24 cellular contexts compared by ENCODE assay signal in the genomic region with DNA sequence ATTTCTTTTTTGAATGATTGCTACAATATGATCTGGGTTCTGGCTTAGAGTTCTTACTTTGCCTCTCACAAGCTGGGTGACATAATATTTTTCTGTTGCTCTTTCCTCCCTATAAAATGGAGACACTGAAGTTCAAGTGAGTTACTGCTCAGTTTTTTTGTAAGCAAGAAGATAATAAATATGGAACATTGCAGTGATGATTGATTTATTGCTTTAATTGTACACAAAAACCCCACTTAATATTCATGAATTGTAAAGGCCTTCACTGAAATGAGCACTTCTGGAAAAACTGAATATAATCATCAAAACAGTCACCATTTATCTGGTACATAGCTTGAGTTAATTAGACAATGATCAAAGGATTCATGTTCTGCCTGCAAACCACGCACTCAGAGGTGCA.
"Had no signal": no experiment of that assay in that cellular context is flagged by ENCODE, and none has a peak within 500 bp of the region (broad histone marks: within the 10 kb centered on the region; RNA-seq: fewer than 3 reads in every experiment).

No MANE protein-coding gene starts in this region.

- H3K27ac ChIP-seq: breast epithelium had no signal

- H3K4me3 ChIP-seq: breast epithelium had no signal

- ATAC-seq: activated T-cell treated with anti-CD3 and anti-CD28 coated beads, Interleukin-2, amount 50 U/mL, for 4 hours; T-cell had no signal

- H3K4me1 ChIP-seq: breast epithelium had no signal

- FAIRE-seq: TTC549 had no signal

- H3K27me3 Mint-ChIP-seq: activated B cell treated with CpG ODN at 0.5 μM for 24 hours; activated naive CD8-positive, alpha-beta T cell treated with anti-CD3 and anti-CD28 coated beads for 36 hours; T-cell had no signal

- DNase-seq: activated B cell treated with CpG ODN at 0.5 μM for 24 hours; activated CD4-positive, alpha-beta memory T cell treated with anti-CD3 and anti-CD28 coated beads for 36 hours; activated CD4-positive, alpha-beta T cell treated with anti-CD3 and anti-CD28 coated beads for 1 hour; activated CD4-positive, alpha-beta T cell treated with anti-CD3 and anti-CD28 coated beads, Interleukin-2, amount 10 ng/mL, durations not matched to agents 24 days and 14 days; activated CD8-positive, alpha-beta memory T cell treated with anti-CD3 and anti-CD28 coated beads for 24 hours; activated effector memory CD4-positive, alpha-beta T cell treated with anti-CD3 and anti-CD28 coated beads, Interleukin-2, amount 50 U/mL, for 16 hours; activated naive CD4-positive, alpha-beta T cell treated with Interleukin-2 at 50 U/mL for 16 hours; activated naive CD8-positive, alpha-beta T cell treated with anti-CD3 and anti-CD28 coated beads for 36 hours; activated T-cell treated with anti-CD3 and anti-CD28 coated beads, Interleukin-2, amount 50 U/mL, for 4 hours; central memory CD4-positive, alpha-beta T cell; NCI-H1048; NCI-H1417 treated with DMSO at 0.1 percent for 48 hours; NCI-H1694; NCI-H2029; NCI-H2107; NCI-H2171 treated with DMSO at 0.1 percent for 48 hours; NCI-H226; NCI-H526; NCI-H774; T-helper 2 cell; T1000 had no signal

- H3K27me3 ChIP-seq: breast epithelium had no signal

- H3K9me3 ChIP-seq: breast epithelium had no signal

- H3K36me3 ChIP-seq: breast epithelium had no signal

- H3K9me3 Mint-ChIP-seq: activated B cell treated with CpG ODN at 0.5 μM for 24 hours; activated CD4-positive, alpha-beta memory T cell treated with anti-CD3 and anti-CD28 coated beads for 36 hours; activated CD4-positive, alpha-beta T cell treated with anti-CD3 and anti-CD28 coated beads, Interleukin-2, amount 10 ng/mL, durations not matched to agents 24 days and 14 days; activated T-cell treated with anti-CD3 and anti-CD28 coated beads, Interleukin-2, amount 50 U/mL, for 4 hours had no signal

- H3K36me3 Mint-ChIP-seq: activated CD4-positive, alpha-beta memory T cell treated with anti-CD3 and anti-CD28 coated beads for 36 hours; activated naive CD8-positive, alpha-beta T cell treated with anti-CD3 and anti-CD28 coated beads for 36 hours; T-cell had no signal

- H3K4me3 Mint-ChIP-seq: activated B cell treated with CpG ODN at 0.5 μM for 24 hours; activated CD4-positive, alpha-beta memory T cell treated with anti-CD3 and anti-CD28 coated beads for 36 hours; activated CD4-positive, alpha-beta T cell treated with anti-CD3 and anti-CD28 coated beads, Interleukin-2, amount 10 ng/mL, durations not matched to agents 24 days and 14 days; activated naive CD8-positive, alpha-beta T cell treated with anti-CD3 and anti-CD28 coated beads for 36 hours; activated T-cell treated with anti-CD3 and anti-CD28 coated beads, Interleukin-2, amount 50 U/mL, for 4 hours; T-cell had no signal

- H3K27ac Mint-ChIP-seq: activated B cell treated with CpG ODN at 0.5 μM for 24 hours; activated CD4-positive, alpha-beta memory T cell treated with anti-CD3 and anti-CD28 coated beads for 36 hours; activated CD4-positive, alpha-beta T cell treated with anti-CD3 and anti-CD28 coated beads, Interleukin-2, amount 10 ng/mL, durations not matched to agents 24 days and 14 days; activated naive CD8-positive, alpha-beta T cell treated with anti-CD3 and anti-CD28 coated beads for 36 hours; T-cell had no signal
